ENCODE assay signal across 9 cellular contexts in genomic region chr10:27223964-27224363, GRCh38. TPM values are rescaled to one million over a fixed set of nuclear protein-coding genes. Genes with fewer than 3 reads are reported as not detected.
DNase-seq lines count a peak whose midpoint lies in the region; TF ChIP-seq lines count a peak whose summit lies in the region.
"Had no signal": no experiment of that assay in that cellular context is flagged by ENCODE, and none has a peak within 500 bp of the region (broad histone marks: within the 10 kb centered on the region; RNA-seq: fewer than 3 reads in every experiment).

No MANE protein-coding gene starts in this region.

- no peaks in the 10 kb centered on the region for H3K27me3 Mint-ChIP-seq in activated T-cell treated with anti-CD3 and anti-CD28 coated beads, Interleukin-2, amount 50 U/mL, for 24 hours
- H3K27me3 Mint-ChIP-seq: dendritic cell treated with granulocyte-macrophage colony-stimulating factor and Interleukin-4, amounts not matched to agents 40 ng/mL and 50 ng/mL, for 4 days had no signal

- no peak overlapping the region for H3K27ac Mint-ChIP-seq in activated T-cell treated with anti-CD3 and anti-CD28 coated beads, Interleukin-2, amount 50 U/mL, for 24 hours
- H3K27ac Mint-ChIP-seq: dendritic cell treated with granulocyte-macrophage colony-stimulating factor and Interleukin-4, amounts not matched to agents 40 ng/mL and 50 ng/mL, for 4 days had no signal

- H3K4me1 ChIP-seq in right atrium auricular region, result no peaks in the 10 kb centered on the region

- peaks cover 21% of the 10 kb centered on the region for H3K36me3 ChIP-seq in right atrium auricular region

- peak; percentile 5 for DNase-seq in SIG-M5 treated with dmso at 0.1 percent for 504 hours (lab: John Stamatoyannopoulos, UW; ENCODE audit: unreplicated experiment)
- DNase-seq in SIG-M5 (lab: John Stamatoyannopoulos, UW), result no peak
- peak; percentile 1 for DNase-seq in NCI-H128 (lab: John Stamatoyannopoulos, UW; ENCODE audit: unreplicated experiment)
- peak; percentile 47 for DNase-seq in activated T-cell treated with anti-CD3 and anti-CD28 coated beads, Interleukin-2, amount 50 U/mL, for 24 hours
- no peak for DNase-seq in right atrium auricular region (ENCODE audit: low spot score)
- peak; percentile 33 for DNase-seq in stimulated activated CD4-positive, alpha-beta T cell treated with anti-CD3 and anti-CD28 coated beads, Interleukin-2, amount 100 ng/mL, for 4 hours (ENCODE audit: low read depth)
- DNase-seq in DMS153 treated with DMSO at 0.1 percent for 48 hours (lab: John Stamatoyannopoulos, UW; ENCODE audit: unreplicated experiment), result no peak
- DNase-seq in NOMO-1 treated with dmso at 0.1 percent for 144 hours (lab: John Stamatoyannopoulos, UW; ENCODE audit: unreplicated experiment), result no peak

- H3K9me3 ChIP-seq in right atrium auricular region, result no peaks in the 10 kb centered on the region

- peaks cover 57% of the 10 kb centered on the region for H3K36me3 Mint-ChIP-seq in activated T-cell treated with anti-CD3 and anti-CD28 coated beads, Interleukin-2, amount 50 U/mL, for 24 hours (ENCODE audit: low read depth)

- H3K4me3 Mint-ChIP-seq in activated T-cell treated with anti-CD3 and anti-CD28 coated beads, Interleukin-2, amount 50 U/mL, for 24 hours, result no peak overlapping the region
- H3K4me3 Mint-ChIP-seq: dendritic cell treated with granulocyte-macrophage colony-stimulating factor and Interleukin-4, amounts not matched to agents 40 ng/mL and 50 ng/mL, for 4 days had no signal

- H3K27me3 ChIP-seq in right atrium auricular region, result no peaks in the 10 kb centered on the region

- no peak overlapping the region for H3K4me3 ChIP-seq in right atrium auricular region

- H3K27ac ChIP-seq in right atrium auricular region, result no peak overlapping the region

- no peaks in the 10 kb centered on the region for H3K9me3 Mint-ChIP-seq in activated T-cell treated with anti-CD3 and anti-CD28 coated beads, Interleukin-2, amount 50 U/mL, for 24 hours
- H3K9me3 Mint-ChIP-seq: dendritic cell treated with granulocyte-macrophage colony-stimulating factor and Interleukin-4, amounts not matched to agents 40 ng/mL and 50 ng/mL, for 4 days had no signal

- TF ChIP-seq CTCF in right atrium auricular region (IDR thresholded peaks at IDR 0.05), result peak; percentile 53 to 63

- peaks cover 16% of the 10 kb centered on the region for H3K4me1 Mint-ChIP-seq in activated T-cell treated with anti-CD3 and anti-CD28 coated beads, Interleukin-2, amount 50 U/mL, for 24 hours (ENCODE audit: low read depth)

RNA-seq across cellular contexts. Expression of gene ACBD5, which starts 16.6 kb away (rescaled TPM):
- 10 to 100 TPM; 24.9 to 36.9 TPM for total RNA-seq in right atrium auricular region

Comparison
In these comparisons a context has a peak if more than half of its experiments do, and no peak if none do; other contexts are left out.
1. DNase-seq: peak in SIG-M5 treated with dmso at 0.1 percent for 504 hours (single experiment), NCI-H128 (single experiment), activated T-cell treated with anti-CD3 and anti-CD28 coated beads, Interleukin-2, amount 50 U/mL, for 24 hours (single experiment) and stimulated activated CD4-positive, alpha-beta T cell treated with anti-CD3 and anti-CD28 coated beads, Interleukin-2, amount 100 ng/mL, for 4 hours (single experiment); none in SIG-M5 (single experiment), right atrium auricular region (single experiment), DMS153 treated with DMSO at 0.1 percent for 48 hours (single experiment) and NOMO-1 treated with dmso at 0.1 percent for 144 hours (single experiment).